9 cellular contexts compared by ENCODE assay signal in genomic region chr6:4603291-4603690, GRCh38.
DNase-seq lines count a peak whose midpoint lies in the region; ATAC-seq and TF ChIP-seq lines count a peak whose summit lies in the region.
"Had no signal": no experiment of that assay in that cellular context is flagged by ENCODE, and none has a peak within 500 bp of the region (broad histone marks: within the 10 kb centered on the region; RNA-seq: fewer than 3 reads in every experiment).

No MANE protein-coding gene starts in this region.

- ATAC-seq in GM19397 (IDR thresholded peaks at IDR 0.05; ENCODE audit: unreplicated experiment) (no peak), left colon (no peak)

- intact Hi-C loops in left colon (cut with DNase I, micrococcal nuclease), result no loop called here

- H3K4me3 ChIP-seq in fibroblast of pulmonary artery (replicated peaks; ENCODE audit: low read depth, low read length), result no peak overlapping the region

- DNase-seq in GM04503 (ENCODE audit: low read depth) (peak; percentile 68), SKM-1 (lab: John Stamatoyannopoulos, UW; ENCODE audit: unreplicated experiment) (peak; percentile 66), fibroblast of pulmonary artery (ENCODE audit: low read depth) (peak; percentile 92), renal cortical epithelial cell (ENCODE audit: low read depth) (peak; percentile 21), NCI-H146 (lab: John Stamatoyannopoulos, UW) (no peak), GM19240 (ENCODE audit: insufficient read length, low spot score) (no peak), left colon (no peak)
- DNase-seq: activated CD4-positive, alpha-beta T cell treated with anti-CD3 and anti-CD28 coated beads for 4 hours had no signal

- TF ChIP-seq CTCF in fibroblast of pulmonary artery (IDR thresholded peaks at IDR 0.05; ENCODE audit: low read length, missing control alignments), result no peak

Comparison
In these comparisons a context has a peak if more than half of its experiments do, and no peak if none do; other contexts are left out.
1. DNase-seq: peak in GM04503 (single experiment), SKM-1 (single experiment), fibroblast of pulmonary artery (single experiment) and renal cortical epithelial cell (single experiment); none in NCI-H146 (single experiment), GM19240 (single experiment) and left colon (0 of 2).